In the genomic region with DNA sequence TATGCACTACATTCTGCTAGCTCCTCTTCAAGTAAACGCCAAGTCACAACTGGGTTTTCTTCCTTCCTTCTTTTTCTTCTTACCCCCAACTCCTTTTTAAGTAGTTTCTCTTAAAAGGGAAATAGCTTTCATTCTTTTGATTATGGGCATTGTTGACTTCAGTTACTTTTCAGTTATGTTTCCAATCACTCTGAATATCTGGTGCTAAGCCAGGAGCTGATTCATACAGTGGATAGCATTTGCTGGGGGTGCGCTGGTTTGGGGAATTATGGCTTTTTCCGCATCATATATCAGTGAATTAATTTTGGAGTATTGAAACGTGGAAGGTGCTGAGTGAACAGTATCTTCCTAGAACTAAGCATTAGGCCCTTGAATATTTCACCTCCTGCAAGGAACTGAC, we compare ENCODE assay signal across 1 cellular context.
TF ChIP-seq lines count a peak whose summit lies in the region.

No MANE protein-coding gene starts in this region.

TF ChIP-seq in WTC11, 78 proteins besides CTCF, POLR2A, EP300 and RAD21 (continued from another document):
- TF ChIP-seq, protein P1, sequence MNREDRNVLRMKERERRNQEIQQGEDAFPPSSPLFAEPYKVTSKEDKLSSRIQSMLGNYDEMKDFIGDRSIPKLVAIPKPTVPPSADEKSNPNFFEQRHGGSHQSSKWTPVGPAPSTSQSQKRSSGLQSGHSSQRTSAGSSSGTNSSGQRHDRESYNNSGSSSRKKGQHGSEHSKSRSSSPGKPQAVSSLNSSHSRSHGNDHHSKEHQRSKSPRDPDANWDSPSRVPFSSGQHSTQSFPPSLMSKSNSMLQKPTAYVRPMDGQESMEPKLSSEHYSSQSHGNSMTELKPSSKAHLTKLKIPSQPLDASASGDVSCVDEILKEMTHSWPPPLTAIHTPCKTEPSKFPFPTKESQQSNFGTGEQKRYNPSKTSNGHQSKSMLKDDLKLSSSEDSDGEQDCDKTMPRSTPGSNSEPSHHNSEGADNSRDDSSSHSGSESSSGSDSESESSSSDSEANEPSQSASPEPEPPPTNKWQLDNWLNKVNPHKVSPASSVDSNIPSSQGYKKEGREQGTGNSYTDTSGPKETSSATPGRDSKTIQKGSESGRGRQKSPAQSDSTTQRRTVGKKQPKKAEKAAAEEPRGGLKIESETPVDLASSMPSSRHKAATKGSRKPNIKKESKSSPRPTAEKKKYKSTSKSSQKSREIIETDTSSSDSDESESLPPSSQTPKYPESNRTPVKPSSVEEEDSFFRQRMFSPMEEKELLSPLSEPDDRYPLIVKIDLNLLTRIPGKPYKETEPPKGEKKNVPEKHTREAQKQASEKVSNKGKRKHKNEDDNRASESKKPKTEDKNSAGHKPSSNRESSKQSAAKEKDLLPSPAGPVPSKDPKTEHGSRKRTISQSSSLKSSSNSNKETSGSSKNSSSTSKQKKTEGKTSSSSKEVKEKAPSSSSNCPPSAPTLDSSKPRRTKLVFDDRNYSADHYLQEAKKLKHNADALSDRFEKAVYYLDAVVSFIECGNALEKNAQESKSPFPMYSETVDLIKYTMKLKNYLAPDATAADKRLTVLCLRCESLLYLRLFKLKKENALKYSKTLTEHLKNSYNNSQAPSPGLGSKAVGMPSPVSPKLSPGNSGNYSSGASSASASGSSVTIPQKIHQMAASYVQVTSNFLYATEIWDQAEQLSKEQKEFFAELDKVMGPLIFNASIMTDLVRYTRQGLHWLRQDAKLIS (CRISPR knock-in tag; IDR thresholded peaks at IDR 0.05; ENCODE audit: borderline replicate concordance), result no peak
- TF ChIP-seq, protein P2, sequence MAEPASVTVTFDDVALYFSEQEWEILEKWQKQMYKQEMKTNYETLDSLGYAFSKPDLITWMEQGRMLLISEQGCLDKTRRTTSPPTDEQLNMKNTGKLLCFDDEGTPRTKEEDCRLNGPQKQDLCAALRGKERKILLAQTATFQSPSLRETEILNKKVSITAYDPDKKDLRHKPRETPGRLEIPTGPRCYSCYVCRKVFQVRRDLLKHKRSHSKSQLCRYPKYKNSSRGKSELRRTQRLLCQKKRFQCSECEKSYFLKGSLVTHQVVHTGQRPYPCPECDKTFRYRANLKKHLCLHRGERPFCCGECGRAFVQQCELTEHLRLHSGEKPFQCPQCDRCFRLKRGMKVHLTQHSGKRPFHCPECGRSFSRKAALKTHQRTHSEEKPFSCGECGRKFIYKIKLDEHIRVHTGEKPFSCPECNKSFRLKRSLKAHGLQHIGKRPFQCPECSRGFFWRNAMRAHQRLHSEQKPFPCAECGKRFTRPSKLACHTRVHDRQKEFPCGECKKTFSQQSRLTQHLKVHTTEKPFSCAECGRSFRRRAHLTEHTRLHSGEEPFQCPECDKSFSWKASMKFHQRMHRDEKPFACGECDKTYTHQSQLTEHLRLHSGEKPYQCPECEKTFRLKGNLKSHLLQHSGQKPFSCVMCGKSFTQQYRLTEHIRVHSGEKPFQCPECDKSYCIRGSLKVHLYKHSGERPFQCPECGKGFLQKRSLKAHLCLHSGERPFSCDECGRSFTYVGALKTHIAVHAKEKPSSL (CRISPR knock-in tag; conservative IDR thresholded peaks at IDR 0.05), result no peak
- TF ChIP-seq, protein P3, sequence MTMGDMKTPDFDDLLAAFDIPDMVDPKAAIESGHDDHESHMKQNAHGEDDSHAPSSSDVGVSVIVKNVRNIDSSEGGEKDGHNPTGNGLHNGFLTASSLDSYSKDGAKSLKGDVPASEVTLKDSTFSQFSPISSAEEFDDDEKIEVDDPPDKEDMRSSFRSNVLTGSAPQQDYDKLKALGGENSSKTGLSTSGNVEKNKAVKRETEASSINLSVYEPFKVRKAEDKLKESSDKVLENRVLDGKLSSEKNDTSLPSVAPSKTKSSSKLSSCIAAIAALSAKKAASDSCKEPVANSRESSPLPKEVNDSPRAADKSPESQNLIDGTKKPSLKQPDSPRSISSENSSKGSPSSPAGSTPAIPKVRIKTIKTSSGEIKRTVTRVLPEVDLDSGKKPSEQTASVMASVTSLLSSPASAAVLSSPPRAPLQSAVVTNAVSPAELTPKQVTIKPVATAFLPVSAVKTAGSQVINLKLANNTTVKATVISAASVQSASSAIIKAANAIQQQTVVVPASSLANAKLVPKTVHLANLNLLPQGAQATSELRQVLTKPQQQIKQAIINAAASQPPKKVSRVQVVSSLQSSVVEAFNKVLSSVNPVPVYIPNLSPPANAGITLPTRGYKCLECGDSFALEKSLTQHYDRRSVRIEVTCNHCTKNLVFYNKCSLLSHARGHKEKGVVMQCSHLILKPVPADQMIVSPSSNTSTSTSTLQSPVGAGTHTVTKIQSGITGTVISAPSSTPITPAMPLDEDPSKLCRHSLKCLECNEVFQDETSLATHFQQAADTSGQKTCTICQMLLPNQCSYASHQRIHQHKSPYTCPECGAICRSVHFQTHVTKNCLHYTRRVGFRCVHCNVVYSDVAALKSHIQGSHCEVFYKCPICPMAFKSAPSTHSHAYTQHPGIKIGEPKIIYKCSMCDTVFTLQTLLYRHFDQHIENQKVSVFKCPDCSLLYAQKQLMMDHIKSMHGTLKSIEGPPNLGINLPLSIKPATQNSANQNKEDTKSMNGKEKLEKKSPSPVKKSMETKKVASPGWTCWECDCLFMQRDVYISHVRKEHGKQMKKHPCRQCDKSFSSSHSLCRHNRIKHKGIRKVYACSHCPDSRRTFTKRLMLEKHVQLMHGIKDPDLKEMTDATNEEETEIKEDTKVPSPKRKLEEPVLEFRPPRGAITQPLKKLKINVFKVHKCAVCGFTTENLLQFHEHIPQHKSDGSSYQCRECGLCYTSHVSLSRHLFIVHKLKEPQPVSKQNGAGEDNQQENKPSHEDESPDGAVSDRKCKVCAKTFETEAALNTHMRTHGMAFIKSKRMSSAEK (CRISPR knock-in tag; IDR thresholded peaks at IDR 0.05; ENCODE audit: borderline replicate concordance), result no peak
- TF ChIP-seq CREM (CRISPR knock-in tag; IDR thresholded peaks at IDR 0.05), result no peak
- no peak for TF ChIP-seq GABPB1 (CRISPR knock-in tag; IDR thresholded peaks at IDR 0.05)
- TF ChIP-seq, protein P4, sequence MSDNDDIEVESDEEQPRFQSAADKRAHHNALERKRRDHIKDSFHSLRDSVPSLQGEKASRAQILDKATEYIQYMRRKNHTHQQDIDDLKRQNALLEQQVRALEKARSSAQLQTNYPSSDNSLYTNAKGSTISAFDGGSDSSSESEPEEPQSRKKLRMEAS (CRISPR knock-in tag; IDR thresholded peaks at IDR 0.05), result no peak
- TF ChIP-seq TP53 (CRISPR knock-in tag; IDR thresholded peaks at IDR 0.05), result no peak
- TF ChIP-seq EMX1 (CRISPR knock-in tag; IDR thresholded peaks at IDR 0.05), result no peak
- TF ChIP-seq, protein P5, sequence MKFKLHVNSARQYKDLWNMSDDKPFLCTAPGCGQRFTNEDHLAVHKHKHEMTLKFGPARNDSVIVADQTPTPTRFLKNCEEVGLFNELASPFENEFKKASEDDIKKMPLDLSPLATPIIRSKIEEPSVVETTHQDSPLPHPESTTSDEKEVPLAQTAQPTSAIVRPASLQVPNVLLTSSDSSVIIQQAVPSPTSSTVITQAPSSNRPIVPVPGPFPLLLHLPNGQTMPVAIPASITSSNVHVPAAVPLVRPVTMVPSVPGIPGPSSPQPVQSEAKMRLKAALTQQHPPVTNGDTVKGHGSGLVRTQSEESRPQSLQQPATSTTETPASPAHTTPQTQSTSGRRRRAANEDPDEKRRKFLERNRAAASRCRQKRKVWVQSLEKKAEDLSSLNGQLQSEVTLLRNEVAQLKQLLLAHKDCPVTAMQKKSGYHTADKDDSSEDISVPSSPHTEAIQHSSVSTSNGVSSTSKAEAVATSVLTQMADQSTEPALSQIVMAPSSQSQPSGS (CRISPR knock-in tag; IDR thresholded peaks at IDR 0.05; ENCODE audit: borderline replicate concordance, low read depth), result no peak
- TF ChIP-seq ZNF138 (CRISPR knock-in tag; conservative IDR thresholded peaks at IDR 0.05), result no peak
- no peak for TF ChIP-seq ZNF219 (CRISPR knock-in tag; IDR thresholded peaks at IDR 0.05; ENCODE audit: borderline replicate concordance)
